Comparison of ENCODE assay signal across 12 cellular contexts in genomic region chr15:100780208-100780800, GRCh38.
"Had no signal": no experiment of that assay in that cellular context is flagged by ENCODE, and none has a peak within 500 bp of the region (broad histone marks: within the 10 kb centered on the region; RNA-seq: fewer than 3 reads in every experiment).

No MANE protein-coding gene starts in this region.

- H3K27me3 ChIP-seq: breast epithelium, foreskin keratinocyte, SJSA1, transverse colon had no signal

- H3K27ac Mint-ChIP-seq: T-helper 2 cell treated with Interferon-gamma antibody and Interleukin-4, amounts not matched to agents 5 μg/mL and 100 μg/mL, for 36 hours had no signal

- H3K4me3 Mint-ChIP-seq: activated T-cell treated with anti-CD3 and anti-CD28 coated beads, Interleukin-2, amount 50 U/mL, for 4 hours; nephron progenitor cell; T-helper 2 cell treated with Interferon-gamma antibody and Interleukin-4, amounts not matched to agents 5 μg/mL and 100 μg/mL, for 36 hours had no signal

- H3K9me3 Mint-ChIP-seq: activated T-cell treated with anti-CD3 and anti-CD28 coated beads, Interleukin-2, amount 50 U/mL, for 4 hours; T-helper 2 cell treated with Interferon-gamma antibody and Interleukin-4, amounts not matched to agents 5 μg/mL and 100 μg/mL, for 36 hours had no signal

- H3K4me3 ChIP-seq: breast epithelium, SJSA1, transverse colon had no signal

- H3K27ac ChIP-seq: breast epithelium, foreskin keratinocyte, SJSA1, transverse colon had no signal

- H3K4me1 ChIP-seq: breast epithelium, transverse colon had no signal

- H3K36me3 ChIP-seq: breast epithelium, SJSA1, transverse colon had no signal

- H3K9me3 ChIP-seq: breast epithelium, SJSA1, transverse colon had no signal

- DNase-seq: activated CD4-positive, alpha-beta T cell treated with anti-CD3 and anti-CD28 coated beads for 1 hour; activated naive CD4-positive, alpha-beta T cell; activated T-cell treated with anti-CD3 and anti-CD28 coated beads, Interleukin-2, amount 50 U/mL, for 4 hours; foreskin keratinocyte; nephron progenitor cell; stimulated activated CD4-positive, alpha-beta T cell treated with anti-CD3 and anti-CD28 coated beads, Interleukin-15, amount 100 ng/mL, for 24 hours; stimulated activated CD4-positive, alpha-beta T cell treated with anti-CD3 and anti-CD28 coated beads, Interleukin-4, amount 100 ng/mL, for 4 hours; SW 1271; transverse colon had no signal
